In genomic region chr14:72477578-72477977, GRCh38 we compare ENCODE assay signal across 8 cellular contexts.
DNase-seq lines count a peak whose midpoint lies in the region; ATAC-seq and TF ChIP-seq lines count a peak whose summit lies in the region.
"Not testable (repeated sequence)": the region's sequence is repeated elsewhere in the genome, so short reads cannot be mapped to it uniquely, and the experiment has no call there.

No MANE protein-coding gene starts in this region.

- H3K4me1 Mint-ChIP-seq in CD8-positive, alpha-beta T cell (ENCODE audit: low read depth) = peaks cover 35% of the 10 kb centered on the region
- H3K4me1 Mint-ChIP-seq in HFFc6 (ENCODE audit: low read depth) (peaks cover 15% of the 10 kb centered on the region), activated B cell treated with CpG ODN at 0.5 μM for 24 hours (peaks cover 48% of the 10 kb centered on the region), immature natural killer cell (peaks cover 57 to 70% of the 10 kb centered on the region in 2 donors), nephron (peaks cover 52% of the 10 kb centered on the region)
- H3K4me1 Mint-ChIP-seq in activated T-helper 17 cell treated with anti-CD3 and anti-CD28 coated beads, Interleukin-2, amount 50 U/mL, for 72 hours = peaks cover 29% of the 10 kb centered on the region
- H3K4me1 Mint-ChIP-seq in stimulated activated naive CD8-positive, alpha-beta T cell treated with anti-CD3 and anti-CD28 coated beads, Interleukin-15, Interleukin-2, amounts not matched to agents 100 ng/mL and 50 ng/mL, for 24 hours (ENCODE audit: low read depth) = peaks cover 62% of the 10 kb centered on the region

- H3K27ac ChIP-seq in CD8-positive, alpha-beta T cell (ENCODE audit: low read depth, low read length) = not testable (repeated sequence)

- not testable (repeated sequence) for H3K36me3 Mint-ChIP-seq in CD8-positive, alpha-beta T cell; HFFc6 (ENCODE audit: low read depth); activated B cell treated with CpG ODN at 0.5 μM for 24 hours (ENCODE audit: low read depth); activated T-helper 17 cell treated with anti-CD3 and anti-CD28 coated beads, Interleukin-2, amount 50 U/mL, for 72 hours (ENCODE audit: low read depth); immature natural killer cell; nephron (ENCODE audit: low read depth); stimulated activated naive CD8-positive, alpha-beta T cell treated with anti-CD3 and anti-CD28 coated beads, Interleukin-15, Interleukin-2, amounts not matched to agents 100 ng/mL and 50 ng/mL, for 24 hours (ENCODE audit: low read depth)

- H3K36me3 ChIP-seq in CD8-positive, alpha-beta T cell (ENCODE audit: insufficient read depth, low read length) = not testable (repeated sequence)

- TF ChIP-seq CTCF in CD8-positive, alpha-beta T cell (IDR thresholded peaks at IDR 0.05); HFFc6 (IDR thresholded peaks at IDR 0.05); activated B cell treated with CpG ODN at 0.5 μM for 24 hours (IDR thresholded peaks at IDR 0.05); nephron (IDR thresholded peaks at IDR 0.05; ENCODE audit: unreplicated experiment in 3 of 3): not testable (repeated sequence)

- H3K27me3 ChIP-seq in CD8-positive, alpha-beta T cell (ENCODE audit: insufficient read depth, low read length) = not testable (repeated sequence)

- ATAC-seq in CD8-positive, alpha-beta T cell; activated B cell treated with CpG ODN at 0.5 μM for 24 hours (ENCODE audit: low read depth): not testable (repeated sequence)
- ATAC-seq in activated T-helper 17 cell treated with anti-CD3 and anti-CD28 coated beads, Interleukin-2, amount 50 U/mL, for 72 hours (replicated peaks) = peak; percentile 15

- POLR2A ChIA-PET in CD8-positive, alpha-beta T cell (lab: Charles Lee) = interaction anchor here (1.4 to 1.5 kb wide), 2 partner anchors 9 to 15 kb away, joined by 3 to 8 read pairs; no protein-coding TSS in a partner anchor
- POLR2A ChIA-PET in activated B cell treated with CpG ODN at 0.5 μM for 24 hours (lab: Charles Lee) = interaction anchor here (0.5 kb wide), 1 partner anchor 1188 kb away, joined by 3 read pairs; no protein-coding TSS in a partner anchor

- intact Hi-C loops in CD8-positive, alpha-beta T cell (cut with DNase I, micrococcal nuclease); activated B cell treated with CpG ODN at 0.5 μM for 24 hours (cut with micrococcal nuclease): not testable (repeated sequence)

- not testable (repeated sequence) for H3K4me3 ChIP-seq in CD8-positive, alpha-beta T cell (ENCODE audit: low read depth, low read length)

- H3K9me3 ChIP-seq in CD8-positive, alpha-beta T cell (ENCODE audit: low read length) = not testable (repeated sequence)

- DNase-seq in CD8-positive, alpha-beta T cell; HFFc6; activated B cell treated with CpG ODN at 0.5 μM for 24 hours; immature natural killer cell: not testable (repeated sequence)
- DNase-seq in NCI-H748 (lab: John Stamatoyannopoulos, UW; ENCODE audit: unreplicated experiment) = peak; percentile 91

- H3K27me3 Mint-ChIP-seq in CD8-positive, alpha-beta T cell (ENCODE audit: low read depth); activated B cell treated with CpG ODN at 0.5 μM for 24 hours; activated T-helper 17 cell treated with anti-CD3 and anti-CD28 coated beads, Interleukin-2, amount 50 U/mL, for 72 hours; immature natural killer cell (ENCODE audit: low read depth in 3 of 3); nephron (ENCODE audit: low read depth): not testable (repeated sequence)
- H3K27me3 Mint-ChIP-seq in HFFc6 (ENCODE audit: insufficient read depth) = peaks cover 25% of the 10 kb centered on the region
- H3K27me3 Mint-ChIP-seq in stimulated activated naive CD8-positive, alpha-beta T cell treated with anti-CD3 and anti-CD28 coated beads, Interleukin-15, Interleukin-2, amounts not matched to agents 100 ng/mL and 50 ng/mL, for 24 hours = peaks cover 22% of the 10 kb centered on the region

- peaks cover 31% of the 10 kb centered on the region for H3K4me1 ChIP-seq in CD8-positive, alpha-beta T cell (ENCODE audit: insufficient read depth, low read length)

- H3K9me3 Mint-ChIP-seq in CD8-positive, alpha-beta T cell; HFFc6; activated B cell treated with CpG ODN at 0.5 μM for 24 hours; activated T-helper 17 cell treated with anti-CD3 and anti-CD28 coated beads, Interleukin-2, amount 50 U/mL, for 72 hours; immature natural killer cell; nephron; stimulated activated naive CD8-positive, alpha-beta T cell treated with anti-CD3 and anti-CD28 coated beads, Interleukin-15, Interleukin-2, amounts not matched to agents 100 ng/mL and 50 ng/mL, for 24 hours: not testable (repeated sequence)

- H3K4me3 Mint-ChIP-seq in CD8-positive, alpha-beta T cell = peak overlapping the region; percentile 29
- H3K4me3 Mint-ChIP-seq in HFFc6; stimulated activated naive CD8-positive, alpha-beta T cell treated with anti-CD3 and anti-CD28 coated beads, Interleukin-15, Interleukin-2, amounts not matched to agents 100 ng/mL and 50 ng/mL, for 24 hours: not testable (repeated sequence)
- H3K4me3 Mint-ChIP-seq in activated B cell treated with CpG ODN at 0.5 μM for 24 hours = peak overlapping the region; percentile 38
- H3K4me3 Mint-ChIP-seq in activated T-helper 17 cell treated with anti-CD3 and anti-CD28 coated beads, Interleukin-2, amount 50 U/mL, for 72 hours = peak overlapping the region; percentile 74
- H3K4me3 Mint-ChIP-seq in immature natural killer cell = peak overlapping the region; percentile 52 to 84 (median 79)
- H3K4me3 Mint-ChIP-seq in nephron = peak overlapping the region in 1 of 3 experiments; percentile 0

- CTCF ChIA-PET in CD8-positive, alpha-beta T cell (lab: Charles Lee) = not testable (repeated sequence)
- CTCF ChIA-PET in activated B cell treated with CpG ODN at 0.5 μM for 24 hours (lab: Charles Lee) = interaction anchor here (1.0 to 1.3 kb wide), 2 partner anchors 33 to 427 kb away, joined by 3 to 4 read pairs; no protein-coding TSS in a partner anchor

- H3K27ac Mint-ChIP-seq in CD8-positive, alpha-beta T cell = not testable (repeated sequence)
- H3K27ac Mint-ChIP-seq in HFFc6 = peak overlapping the region; percentile 65; the same call in 1 of the 2 replicates
- peak overlapping the region; percentile 61 for H3K27ac Mint-ChIP-seq in activated B cell treated with CpG ODN at 0.5 μM for 24 hours
- peak overlapping the region; percentile 92 for H3K27ac Mint-ChIP-seq in activated T-helper 17 cell treated with anti-CD3 and anti-CD28 coated beads, Interleukin-2, amount 50 U/mL, for 72 hours
- peak overlapping the region; percentile 82 to 90 (median 86) for H3K27ac Mint-ChIP-seq in immature natural killer cell
- peak overlapping the region; percentile 1 to 37 (median 10) for H3K27ac Mint-ChIP-seq in nephron
- peak overlapping the region; percentile 91 for H3K27ac Mint-ChIP-seq in stimulated activated naive CD8-positive, alpha-beta T cell treated with anti-CD3 and anti-CD28 coated beads, Interleukin-15, Interleukin-2, amounts not matched to agents 100 ng/mL and 50 ng/mL, for 24 hours
